ENCODE assay signal across 23 cellular contexts in the genomic region with DNA sequence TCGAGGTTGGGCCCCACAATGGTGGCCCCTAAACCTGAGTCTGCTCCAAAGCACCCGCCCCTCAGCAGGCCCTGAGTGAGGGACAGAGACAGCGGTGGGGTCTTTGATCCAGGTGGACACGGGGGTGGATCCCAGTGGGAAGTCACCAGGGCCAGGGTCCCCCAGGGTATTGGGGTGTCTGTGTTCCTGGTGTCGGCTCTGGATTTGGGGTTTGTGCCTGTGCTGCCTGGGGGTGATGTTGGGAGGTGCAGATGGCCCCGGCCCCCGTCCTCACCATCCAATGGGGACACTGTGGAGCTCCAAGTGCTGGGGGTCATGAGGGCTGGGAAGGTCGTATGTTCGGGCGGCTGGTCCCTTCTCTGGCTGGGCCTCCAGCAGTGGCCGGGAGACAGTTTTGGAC.
DNase-seq lines count a peak whose midpoint lies in the region; ATAC-seq and TF ChIP-seq lines count a peak whose summit lies in the region.
"Had no signal": no experiment of that assay in that cellular context is flagged by ENCODE, and none has a peak within 500 bp of the region (broad histone marks: within the 10 kb centered on the region; RNA-seq: fewer than 3 reads in every experiment).

No MANE protein-coding gene starts in this region.

- H3K27ac ChIP-seq in right cardiac atrium (ENCODE audit: low read length) (no peak overlapping the region), sigmoid colon (no peak overlapping the region)
- H3K27ac ChIP-seq: adrenal gland, brain microvascular endothelial cell had no signal

- H3K27ac Mint-ChIP-seq in activated T-cell treated with anti-CD3 and anti-CD28 coated beads, Interleukin-2, amount 50 U/mL, for 72 hours: no peak overlapping the region
- H3K27ac Mint-ChIP-seq: activated CD4-positive, alpha-beta memory T cell treated with anti-CD3 and anti-CD28 coated beads, Interleukin-2, amount 10 ng/mL, durations not matched to agents 7 days and 5 days; activated T-helper 1 cell treated with anti-CD3 and anti-CD28 coated beads, Interleukin-12 subunit alpha, Interleukin-12 subunit beta, Interleukin-2, Interleukin-4 antibody, amounts not matched to agents 30 ng/mL and 10 ng/mL and 1 ng/mL, durations not matched to agents 14 hours and 24 hours and 36 hours; progenitor cell of endocrine pancreas; stimulated activated effector memory CD8-positive, alpha-beta T cell treated with anti-CD3 and anti-CD28 coated beads, Interleukin-12 subunit alpha, Interleukin-12 subunit beta, amount 100 ng/mL, for 72 hours had no signal

- no peak overlapping the region for H2AFZ ChIP-seq in Loucy (ENCODE audit: low read length)

- H3K4me1 ChIP-seq in Loucy (ENCODE audit: insufficient read depth, low read length, poor library complexity, severe bottlenecking) (peaks cover 74% of the 10 kb centered on the region), right cardiac atrium (ENCODE audit: control insufficient read depth, insufficient read depth, low read length) (no peaks in the 10 kb centered on the region), sigmoid colon (no peaks in the 10 kb centered on the region)
- H3K4me1 ChIP-seq: adrenal gland had no signal

- H3F3A ChIP-seq in Loucy (ENCODE audit: low read depth): no peaks in the 10 kb centered on the region

- H3K4me3 ChIP-seq in Loucy (ENCODE audit: low read length, poor library complexity, severe bottlenecking): peak overlapping the region; percentile 70
- no peak overlapping the region for H3K4me3 ChIP-seq in right cardiac atrium (ENCODE audit: low read length)
- H3K4me3 ChIP-seq in sigmoid colon: no peak overlapping the region
- H3K4me3 ChIP-seq: adrenal gland, MG63, skin epidermis had no signal

- no peaks in the 10 kb centered on the region for H3K9me3 Mint-ChIP-seq in activated T-cell treated with anti-CD3 and anti-CD28 coated beads, Interleukin-2, amount 50 U/mL, for 72 hours
- H3K9me3 Mint-ChIP-seq: activated CD4-positive, alpha-beta memory T cell treated with anti-CD3 and anti-CD28 coated beads, Interleukin-2, amount 10 ng/mL, durations not matched to agents 7 days and 5 days; activated T-helper 1 cell treated with anti-CD3 and anti-CD28 coated beads, Interleukin-12 subunit alpha, Interleukin-12 subunit beta, Interleukin-2, Interleukin-4 antibody, amounts not matched to agents 30 ng/mL and 10 ng/mL and 1 ng/mL, durations not matched to agents 14 hours and 24 hours and 36 hours; stimulated activated effector memory CD8-positive, alpha-beta T cell treated with anti-CD3 and anti-CD28 coated beads, Interleukin-12 subunit alpha, Interleukin-12 subunit beta, amount 100 ng/mL, for 72 hours had no signal

- no peaks in the 10 kb centered on the region for H3K4me1 Mint-ChIP-seq in activated T-cell treated with anti-CD3 and anti-CD28 coated beads, Interleukin-2, amount 50 U/mL, for 72 hours (ENCODE audit: low read depth)
- H3K4me1 Mint-ChIP-seq: stimulated activated effector memory CD8-positive, alpha-beta T cell treated with anti-CD3 and anti-CD28 coated beads, Interleukin-12 subunit alpha, Interleukin-12 subunit beta, amount 100 ng/mL, for 72 hours had no signal

- peak overlapping the region; percentile 84 for H3K9ac ChIP-seq in Loucy (ENCODE audit: low read depth, low read length, poor library complexity, severe bottlenecking)

- TF ChIP-seq CTCF in Loucy (conservative IDR thresholded peaks at IDR 0.05; ENCODE audit: low read length) (no peak), sigmoid colon (IDR thresholded peaks at IDR 0.05) (no peak)

- H3K27me3 ChIP-seq in Loucy (ENCODE audit: insufficient read depth, low read length, poor library complexity, severe bottlenecking) (no peaks in the 10 kb centered on the region), right cardiac atrium (ENCODE audit: control insufficient read depth, insufficient read depth) (no peaks in the 10 kb centered on the region), sigmoid colon (peaks cover 0 to 6% (median 0%) of the 10 kb centered on the region in 3 donors)
- H3K27me3 ChIP-seq: adrenal gland, brain microvascular endothelial cell, MG63 had no signal

- H3K36me3 ChIP-seq in Loucy (ENCODE audit: insufficient read depth, low read length): no peaks in the 10 kb centered on the region
- H3K36me3 ChIP-seq in sigmoid colon: no peaks in the 10 kb centered on the region
- H3K36me3 ChIP-seq: adrenal gland, brain microvascular endothelial cell, MG63 had no signal

- no peaks in the 10 kb centered on the region for H3K36me3 Mint-ChIP-seq in activated T-cell treated with anti-CD3 and anti-CD28 coated beads, Interleukin-2, amount 50 U/mL, for 72 hours (ENCODE audit: insufficient read depth in 2 of 2)
- H3K36me3 Mint-ChIP-seq: stimulated activated effector memory CD8-positive, alpha-beta T cell treated with anti-CD3 and anti-CD28 coated beads, Interleukin-12 subunit alpha, Interleukin-12 subunit beta, amount 100 ng/mL, for 72 hours had no signal

- peak overlapping the region; percentile 86 for H3K4me2 ChIP-seq in Loucy (ENCODE audit: low read depth, low read length, poor library complexity, severe bottlenecking)

- no peak for TF ChIP-seq EP300 in sigmoid colon (IDR thresholded peaks at IDR 0.05)

- H3K9me2 ChIP-seq in Loucy (replicated peaks; ENCODE audit: low read depth, low read length): no peaks in the 10 kb centered on the region

- 67% methylated on average over 11 of the region's 11 CpGs for WGBS in right cardiac atrium
- 66 to 69% methylated on average over 11 of the region's 11 CpGs for WGBS in sigmoid colon, 2 donors

- intact Hi-C loops in right cardiac atrium (cut with DNase I) (no loop called here), sigmoid colon (cut with DNase I) (no loop called here)

- ATAC-seq in activated T-cell treated with anti-CD3 and anti-CD28 coated beads, Interleukin-2, amount 50 U/mL, for 72 hours (replicated peaks in 1 of 2): no peak
- ATAC-seq in right cardiac atrium: no peak
- ATAC-seq in HG03039 (IDR thresholded peaks at IDR 0.05; ENCODE audit: unreplicated experiment): no peak
- ATAC-seq: SK-N-SH treated with all-trans-retinoic acid at 6 μM for 48 hours; stimulated activated effector memory CD8-positive, alpha-beta T cell treated with anti-CD3 and anti-CD28 coated beads, Interleukin-12 subunit alpha, Interleukin-12 subunit beta, amount 100 ng/mL, for 72 hours had no signal

- H3K79me2 ChIP-seq in Loucy (ENCODE audit: insufficient read depth, low read length): peaks cover 61% of the 10 kb centered on the region

- H3K9me3 ChIP-seq in Loucy (ENCODE audit: insufficient read depth, low read depth, low read length) (no peaks in the 10 kb centered on the region), right cardiac atrium (ENCODE audit: control insufficient read depth, low read length) (no peaks in the 10 kb centered on the region), sigmoid colon (no peaks in the 10 kb centered on the region)
- H3K9me3 ChIP-seq: adrenal gland, MG63 had no signal

- H3K4me3 Mint-ChIP-seq in activated T-cell treated with anti-CD3 and anti-CD28 coated beads, Interleukin-2, amount 50 U/mL, for 72 hours: no peak overlapping the region
- H3K4me3 Mint-ChIP-seq: activated CD4-positive, alpha-beta memory T cell treated with anti-CD3 and anti-CD28 coated beads, Interleukin-2, amount 10 ng/mL, durations not matched to agents 7 days and 5 days; activated T-helper 1 cell treated with anti-CD3 and anti-CD28 coated beads, Interleukin-12 subunit alpha, Interleukin-12 subunit beta, Interleukin-2, Interleukin-4 antibody, amounts not matched to agents 30 ng/mL and 10 ng/mL and 1 ng/mL, durations not matched to agents 14 hours and 24 hours and 36 hours; stimulated activated effector memory CD8-positive, alpha-beta T cell treated with anti-CD3 and anti-CD28 coated beads, Interleukin-12 subunit alpha, Interleukin-12 subunit beta, amount 100 ng/mL, for 72 hours had no signal

- H4K20me1 ChIP-seq in Loucy (ENCODE audit: insufficient read depth, low read length, poor library complexity, severe bottlenecking): no peaks in the 10 kb centered on the region

- DNase-seq in activated T-cell treated with anti-CD3 and anti-CD28 coated beads, Interleukin-2, amount 50 U/mL, for 1 hour: peak; percentile 15
- no peak for DNase-seq in activated T-cell treated with anti-CD3 and anti-CD28 coated beads, Interleukin-2, amount 50 U/mL, for 72 hours
- DNase-seq in right cardiac atrium (peak; percentile 4 to 31 (median 20)), sigmoid colon (peak; percentile 43), NCI-H2171 (lab: John Stamatoyannopoulos, UW) (no peak), medulla oblongata (ENCODE audit: extremely low spot score) (no peak)
- DNase-seq: activated CD4-positive, alpha-beta memory T cell treated with anti-CD3 and anti-CD28 coated beads, Interleukin-2, amount 10 ng/mL, durations not matched to agents 7 days and 5 days; activated CD4-positive, CD25-positive, alpha-beta regulatory T cell; brain microvascular endothelial cell; DMS79 treated with DMSO at 0.1 percent for 48 hours; MG63; NCI-H1417; NCI-H526; stimulated activated CD4-positive, alpha-beta T cell treated with anti-CD3 and anti-CD28 coated beads, Interleukin-2, amount 100 ng/mL, for 24 hours; T-helper 9 cell had no signal

- TF ChIP-seq POLR2A in sigmoid colon (IDR thresholded peaks at IDR 0.05): no peak

- peaks cover 30% of the 10 kb centered on the region for H3K27me3 Mint-ChIP-seq in activated T-cell treated with anti-CD3 and anti-CD28 coated beads, Interleukin-2, amount 50 U/mL, for 72 hours (ENCODE audit: low read depth)
- H3K27me3 Mint-ChIP-seq: progenitor cell of endocrine pancreas had no signal

Comparison
In these comparisons a context has a peak if more than half of its experiments do, and no peak if none do; other contexts are left out.
1. DNase-seq: peak in activated T-cell treated with anti-CD3 and anti-CD28 coated beads, Interleukin-2, amount 50 U/mL, for 1 hour (single experiment), right cardiac atrium (3 of 3) and sigmoid colon (single experiment); none in activated T-cell treated with anti-CD3 and anti-CD28 coated beads, Interleukin-2, amount 50 U/mL, for 72 hours (0 of 2), NCI-H2171 (single experiment) and medulla oblongata (single experiment).